ENCODE assay signal across 9 cellular contexts in genomic region chr2:190583507-190584337, GRCh38. TPM values are rescaled to one million over a fixed set of nuclear protein-coding genes. Genes with fewer than 3 reads are reported as not detected.
DNase-seq lines count a peak whose midpoint lies in the region; ATAC-seq and TF ChIP-seq lines count a peak whose summit lies in the region.
"Had no signal": no experiment of that assay in that cellular context is flagged by ENCODE, and none has a peak within 500 bp of the region (broad histone marks: within the 10 kb centered on the region; RNA-seq: fewer than 3 reads in every experiment).

No MANE protein-coding gene starts in this region.

- peak overlapping the region; percentile 91 for H3K4me2 ChIP-seq in OCI-LY3 (ENCODE audit: low read length)
- H3K4me2 ChIP-seq in smooth muscle cell, result no peak overlapping the region

- no peaks in the 10 kb centered on the region for H3K36me3 ChIP-seq in right atrium auricular region
- peaks cover 4% of the 10 kb centered on the region for H3K36me3 ChIP-seq in OCI-LY3 (replicated peaks; ENCODE audit: low read depth, low read length)
- H3K36me3 ChIP-seq in left lung, result no peaks in the 10 kb centered on the region
- H3K36me3 ChIP-seq in smooth muscle cell (ENCODE audit: low read depth), result no peaks in the 10 kb centered on the region
- H3K36me3 ChIP-seq: HAP-1 had no signal

- H3F3A ChIP-seq in smooth muscle cell (ENCODE audit: low read depth), result peaks cover 7% of the 10 kb centered on the region

- WGBS in smooth muscle cell (ENCODE audit: low lambda C conversion rate), result 91% methylated on average over 4 of the region's 4 CpGs

- intact Hi-C loops in Right ventricle myocardium superior (cut with DNase I), result no loop called here
- intact Hi-C loops in left lung (cut with DNase I), result no loop called here

- peak; percentile 74 for DNase-seq in Right ventricle myocardium superior
- DNase-seq in right atrium auricular region (ENCODE audit: low spot score), result no peak
- no peak for DNase-seq in superior temporal gyrus (ENCODE audit: extremely low spot score)
- DNase-seq in left lung, result no peak
- DNase-seq in ecto neural progenitor cell (ENCODE audit: low spot score), result no peak
- DNase-seq in smooth muscle cell (lab: John Stamatoyannopoulos, UW; ENCODE audit: unreplicated experiment), result no peak

- no peaks in the 10 kb centered on the region for H3K27me3 ChIP-seq in right atrium auricular region
- no peaks in the 10 kb centered on the region for H3K27me3 ChIP-seq in OCI-LY3 (ENCODE audit: low read depth, low read length)
- no peaks in the 10 kb centered on the region for H3K27me3 ChIP-seq in left lung
- H3K27me3 ChIP-seq in smooth muscle cell (ENCODE audit: low read depth), result no peaks in the 10 kb centered on the region

- TF ChIP-seq CTCF in right atrium auricular region (IDR thresholded peaks at IDR 0.05) (no peak), OCI-LY3 (IDR thresholded peaks at IDR 0.05; ENCODE audit: low read depth, low read length) (no peak), left lung (IDR thresholded peaks at IDR 0.05) (no peak), smooth muscle cell (IDR thresholded peaks at IDR 0.05; ENCODE audit: borderline replicate concordance, insufficient read depth, poor library complexity, severe bottlenecking) (no peak)

- no peak overlapping the region for H2AFZ ChIP-seq in OCI-LY3 (ENCODE audit: low read depth, low read length)
- no peak overlapping the region for H2AFZ ChIP-seq in smooth muscle cell (ENCODE audit: low read depth)

- H4K20me1 ChIP-seq in OCI-LY3 (ENCODE audit: insufficient read depth, low read length) (no peaks in the 10 kb centered on the region), smooth muscle cell (ENCODE audit: low read depth) (no peaks in the 10 kb centered on the region)

- peak overlapping the region in 1 of 2 donors; percentile 65 for H3K27ac ChIP-seq in right atrium auricular region
- H3K27ac ChIP-seq in OCI-LY3 (ENCODE audit: low read length), result peak overlapping the region; percentile 91
- no peak overlapping the region for H3K27ac ChIP-seq in left lung
- no peak overlapping the region for H3K27ac ChIP-seq in smooth muscle cell (ENCODE audit: low read depth)

- peaks cover 0 to 38% of the 10 kb centered on the region in 2 donors for H3K4me1 ChIP-seq in right atrium auricular region
- peaks cover 45% of the 10 kb centered on the region for H3K4me1 ChIP-seq in OCI-LY3 (ENCODE audit: low read length)
- H3K4me1 ChIP-seq in left lung, result peaks cover 0 to 7% of the 10 kb centered on the region in 2 donors
- peaks cover 6% of the 10 kb centered on the region for H3K4me1 ChIP-seq in smooth muscle cell (ENCODE audit: low read depth)
- H3K4me1 ChIP-seq: HAP-1 had no signal

- no peaks in the 10 kb centered on the region for H3K79me2 ChIP-seq in OCI-LY3 (ENCODE audit: low read length)
- no peaks in the 10 kb centered on the region for H3K79me2 ChIP-seq in smooth muscle cell (ENCODE audit: low read depth)

- ATAC-seq in Right ventricle myocardium superior (ENCODE audit: poor library complexity), result peak; percentile 65
- ATAC-seq in HG02981 (IDR thresholded peaks at IDR 0.05; ENCODE audit: unreplicated experiment), result peak; percentile 78
- no peak for ATAC-seq in left lung

- no peak overlapping the region for H3K4me3 ChIP-seq in right atrium auricular region
- H3K4me3 ChIP-seq in OCI-LY3 (ENCODE audit: low read length), result peak overlapping the region; percentile 63
- no peak overlapping the region for H3K4me3 ChIP-seq in left lung
- H3K4me3 ChIP-seq in smooth muscle cell, result no peak overlapping the region
- H3K4me3 ChIP-seq: HAP-1 had no signal

- H3K9ac ChIP-seq in OCI-LY3 (ENCODE audit: low read length) (peak overlapping the region; percentile 59), smooth muscle cell (ENCODE audit: low read depth) (no peak overlapping the region)

- no peaks in the 10 kb centered on the region for H3K9me3 ChIP-seq in right atrium auricular region
- no peaks in the 10 kb centered on the region for H3K9me3 ChIP-seq in OCI-LY3 (ENCODE audit: insufficient read depth, low read length)
- H3K9me3 ChIP-seq in left lung, result no peaks in the 10 kb centered on the region
- H3K9me3 ChIP-seq in smooth muscle cell (replicated peaks; ENCODE audit: low read depth), result no peaks in the 10 kb centered on the region
- H3K9me3 ChIP-seq: HAP-1 had no signal

RNA-seq across cellular contexts. Expression of gene NEMP2, which starts 49.2 kb away (rescaled TPM):
- total RNA-seq in Right ventricle myocardium superior, result 1.7 TPM
- 1 to 10 TPM; 2.7 to 3.3 TPM for total RNA-seq in right atrium auricular region
- 1 to 10 TPM; 8.1 to 9.3 TPM for total RNA-seq in left lung
- total RNA-seq in smooth muscle cell, result 1.4 and 6.0 TPM in 2 replicates
- 2.6 and 5.0 TPM in 2 replicates for polyA plus RNA-seq in smooth muscle cell
